Comparison of ENCODE assay signal across 12 cellular contexts in genomic region chr3:30752961-30753360, GRCh38.
DNase-seq lines count a peak whose midpoint lies in the region; ATAC-seq, FAIRE-seq and TF ChIP-seq lines count a peak whose summit lies in the region.
"Had no signal": no experiment of that assay in that cellular context is flagged by ENCODE, and none has a peak within 500 bp of the region (broad histone marks: within the 10 kb centered on the region; RNA-seq: fewer than 3 reads in every experiment).

No MANE protein-coding gene starts in this region.

- H3K9ac ChIP-seq in BLaER1 treated with 17β-estradiol and CSF1 and Interleukin-3, amounts not matched to agents 10 nM and 100 nM = peak overlapping the region in 1 of 11 experiments; percentile 3; a peak in 1 of 22 replicates
- H3K9ac ChIP-seq in HepG2 (ENCODE audit: insufficient read depth, low read depth, low read length) = no peak overlapping the region

- peaks cover 4 to 35% (median 30%) of the 10 kb centered on the region in 10 experiments for H3K4me1 ChIP-seq in BLaER1 treated with 17β-estradiol and CSF1 and Interleukin-3, amounts not matched to agents 10 nM and 100 nM
- H3K4me1 ChIP-seq in HepG2 (ENCODE audit: insufficient read depth, low read length) (peaks cover 18% of the 10 kb centered on the region), suprapubic skin (peaks cover 22% of the 10 kb centered on the region)

- ATAC-seq in HepG2 (peak; percentile 61; the same call in 2 of the 3 replicates), HG02938 (IDR thresholded peaks at IDR 0.05; ENCODE audit: unreplicated experiment) (no peak), HG03460 (IDR thresholded peaks at IDR 0.05; ENCODE audit: unreplicated experiment) (no peak)

- CTCF ChIA-PET in HepG2 (lab: Yijun Ruan, JAX; ENCODE audit: low intra/inter-chr PET ratio, low total read pairs) = no interaction called here

- TF ChIP-seq CTCF in HepG2 (CRISPR knock-in tag; IDR thresholded peaks at IDR 0.05) = no peak
- TF ChIP-seq CTCF in suprapubic skin (IDR thresholded peaks at IDR 0.05) = no peak

- no peak for TF ChIP-seq RAD21 in Ishikawa (IDR thresholded peaks at IDR 0.05; ENCODE audit: low read depth)
- TF ChIP-seq RAD21 in HepG2 (CRISPR knock-in tag; IDR thresholded peaks at IDR 0.05) = no peak

- FAIRE-seq in HepG2 (lab: Jason Lieb, UNC) = no peak

- TF ChIP-seq EP300 in Ishikawa (IDR thresholded peaks at IDR 0.05; ENCODE audit: borderline replicate concordance) (no peak), HepG2 (IDR thresholded peaks at IDR 0.05; ENCODE audit: low read depth in 2 of 2, low read length in 2 of 2) (no peak), HepG2 (CRISPR knock-in tag; IDR thresholded peaks at IDR 0.05; ENCODE audit: borderline replicate concordance) (no peak), suprapubic skin (IDR thresholded peaks at IDR 0.05) (no peak)

- in situ Hi-C loops in HepG2 (cut with HindIII; ENCODE audit: extremely low pct_ligation_motif_present, low pct_unique_long_range_greater_than_20kb) = loop anchor here (5.0 to 10.0 kb wide), 2 partner anchors 558 to 741 kb away; no protein-coding TSS in a partner anchor

- WGBS in HepG2 (ENCODE audit: low lambda C conversion rate) = 3% methylated on average over 4 of the region's 4 CpGs
- 26% methylated on average over 4 of the region's 4 CpGs for WGBS in suprapubic skin

- BruUV-seq in HepG2 (replicated peaks; lab: Mats Ljungman, UMichigan) = no TSS peak

- no peak for TF ChIP-seq POLR2A in HepG2 (IDR thresholded peaks at IDR 0.05; ENCODE audit: insufficient read depth in 1 of 2, low read depth in 2 of 2, low read length in 2 of 2)
- TF ChIP-seq POLR2A in suprapubic skin (IDR thresholded peaks at IDR 0.05) = no peak

- DNase-seq in amniotic epithelial cell (ENCODE audit: low read depth) = peak; percentile 87
- DNase-seq in HepG2 (ENCODE audit: low spot score) = peak; percentile 21
- no peak for DNase-seq in NK-92 treated with Interleukin-12 subunit alpha and Interleukin-12 subunit beta, amount 100 ng/mL, for 24 hours (lab: John Stamatoyannopoulos, UW)
- no peak for DNase-seq in suprapubic skin (ENCODE audit: low spot score in 2 of 2)
- DNase-seq: activated CD4-positive, alpha-beta T cell treated with anti-CD3 and anti-CD28 coated beads, Interleukin-2, amount 10 ng/mL, durations not matched to agents 24 days and 14 days; anterior cingulate cortex; DMS153 had no signal

- H3K9me3 ChIP-seq in BLaER1 treated with 17β-estradiol and CSF1 and Interleukin-3, amounts not matched to agents 10 nM and 100 nM (replicated peaks in 1 of 11) = no peaks in the 10 kb centered on the region
- no peaks in the 10 kb centered on the region for H3K9me3 ChIP-seq in HepG2 (ENCODE audit: low read length)
- H3K9me3 ChIP-seq in suprapubic skin = no peaks in the 10 kb centered on the region
- H3K9me3 ChIP-seq: tibial artery had no signal

- H4K20me1 ChIP-seq in BLaER1 treated with 17β-estradiol and CSF1 and Interleukin-3, amounts not matched to agents 10 nM and 100 nM = no peaks in the 10 kb centered on the region
- no peaks in the 10 kb centered on the region for H4K20me1 ChIP-seq in HepG2 (ENCODE audit: insufficient read depth, low read length)

- no peaks in the 10 kb centered on the region for H3K79me2 ChIP-seq in HepG2 (ENCODE audit: insufficient read depth, low read length)

- H3K36me3 ChIP-seq in BLaER1 treated with 17β-estradiol and CSF1 and Interleukin-3, amounts not matched to agents 10 nM and 100 nM = no peaks in the 10 kb centered on the region
- H3K36me3 ChIP-seq in HepG2 (replicated peaks in 1 of 2; ENCODE audit: control insufficient read depth in 1 of 2, insufficient read depth in 2 of 2, low read length in 2 of 2) (no peaks in the 10 kb centered on the region), suprapubic skin (no peaks in the 10 kb centered on the region)
- H3K36me3 ChIP-seq: tibial artery had no signal

- H3K4me3 ChIP-seq in BLaER1 treated with 17β-estradiol and CSF1 and Interleukin-3, amounts not matched to agents 10 nM and 100 nM = no peak overlapping the region
- H3K4me3 ChIP-seq in HepG2 (replicated peaks in 1 of 3; ENCODE audit: insufficient read depth in 1 of 3, low read depth in 2 of 3, low read length in 3 of 3) = no peak overlapping the region
- no peak overlapping the region for H3K4me3 ChIP-seq in suprapubic skin
- H3K4me3 ChIP-seq: tibial artery had no signal

- H3K27ac ChIP-seq in BLaER1 treated with 17β-estradiol and CSF1 and Interleukin-3, amounts not matched to agents 10 nM and 100 nM = peak overlapping the region in 7 of 11 experiments; percentile 10 to 72 (median 52); a peak in 11 of 22 replicates
- H3K27ac ChIP-seq in HepG2 (ENCODE audit: extremely low read length, insufficient read depth, low read length) (no peak overlapping the region), suprapubic skin (no peak overlapping the region)
- H3K27ac ChIP-seq: tibial artery had no signal

- intact Hi-C loops in HepG2 (cut with micrococcal nuclease; ENCODE audit: unreplicated experiment) = no loop called here

- H3K27me3 ChIP-seq in BLaER1 treated with 17β-estradiol and CSF1 and Interleukin-3, amounts not matched to agents 10 nM and 100 nM = no peaks in the 10 kb centered on the region
- H3K27me3 ChIP-seq in HepG2 (ENCODE audit: control insufficient read depth in 1 of 2, insufficient read depth in 2 of 2, low read length in 2 of 2) = peaks cover 0 to 5% of the 10 kb centered on the region in 2 experiments; a peak in 2 of 5 replicates
- H3K27me3 ChIP-seq in suprapubic skin = no peaks in the 10 kb centered on the region
- H3K27me3 ChIP-seq: tibial artery had no signal

- no peak overlapping the region for H2AFZ ChIP-seq in HepG2 (ENCODE audit: low read length)

- peak overlapping the region in 7 of 11 experiments; percentile 44 to 71 (median 59); a peak in 13 of 22 replicates for H3K4me2 ChIP-seq in BLaER1 treated with 17β-estradiol and CSF1 and Interleukin-3, amounts not matched to agents 10 nM and 100 nM
- H3K4me2 ChIP-seq in HepG2 (ENCODE audit: low read depth, low read length) = no peak overlapping the region

- POLR2A ChIA-PET in HepG2 (lab: Yijun Ruan, JAX) = no interaction called here

TF ChIP-seq in Ishikawa, 13 proteins besides CTCF, POLR2A, EP300 and RAD21:
- no peak for TF ChIP-seq YY1 (IDR thresholded peaks at IDR 0.05; ENCODE audit: low read depth)
- no peak for TF ChIP-seq EGR1 (IDR thresholded peaks at IDR 0.05)
- TF ChIP-seq CEBPB (IDR thresholded peaks at IDR 0.05) = peak; percentile 40; the same call in 1 of the 2 replicates

TF ChIP-seq in HepG2, 621 proteins besides CTCF, POLR2A, EP300 and RAD21:
- 0 out of 2 replicates have a peak, but pooled peaks have one; percentile 31 for TF ChIP-seq CEBPG (CRISPR knock-in tag; IDR thresholded peaks at IDR 0.05)
- TF ChIP-seq FOSL2 (CRISPR knock-in tag; IDR thresholded peaks at IDR 0.05) = 0 out of 2 replicates have a peak, but pooled peaks have one; percentile 14
- no peak for TF ChIP-seq ZNF160 (CRISPR knock-in tag; IDR thresholded peaks at IDR 0.05)
- no peak for TF ChIP-seq NCOA2 (CRISPR knock-in tag; IDR thresholded peaks at IDR 0.05)
- peak; percentile 74 for TF ChIP-seq CEBPB (IDR thresholded peaks at IDR 0.05; ENCODE audit: borderline replicate concordance, low read depth, low read length)
- no peak for TF ChIP-seq NBN (conservative IDR thresholded peaks at IDR 0.05)
- no peak for TF ChIP-seq HDAC6 (IDR thresholded peaks at IDR 0.05; ENCODE audit: low read depth, low read length)
- TF ChIP-seq RCOR2 (CRISPR knock-in tag; IDR thresholded peaks at IDR 0.05) = no peak

Comparison
In these comparisons a context has a peak if more than half of its experiments do, and no peak if none do; other contexts are left out.
1. H3K27ac ChIP-seq: peak in BLaER1 treated with 17β-estradiol and CSF1 and Interleukin-3, amounts not matched to agents 10 nM and 100 nM (7 of 11); none in HepG2 (single experiment) and suprapubic skin (single experiment).
2. DNase-seq: peak in amniotic epithelial cell (single experiment) and HepG2 (single experiment); none in NK-92 treated with Interleukin-12 subunit alpha and Interleukin-12 subunit beta, amount 100 ng/mL, for 24 hours (single experiment) and suprapubic skin (0 of 2).